8 cellular contexts compared by ENCODE assay signal in the genomic region with DNA sequence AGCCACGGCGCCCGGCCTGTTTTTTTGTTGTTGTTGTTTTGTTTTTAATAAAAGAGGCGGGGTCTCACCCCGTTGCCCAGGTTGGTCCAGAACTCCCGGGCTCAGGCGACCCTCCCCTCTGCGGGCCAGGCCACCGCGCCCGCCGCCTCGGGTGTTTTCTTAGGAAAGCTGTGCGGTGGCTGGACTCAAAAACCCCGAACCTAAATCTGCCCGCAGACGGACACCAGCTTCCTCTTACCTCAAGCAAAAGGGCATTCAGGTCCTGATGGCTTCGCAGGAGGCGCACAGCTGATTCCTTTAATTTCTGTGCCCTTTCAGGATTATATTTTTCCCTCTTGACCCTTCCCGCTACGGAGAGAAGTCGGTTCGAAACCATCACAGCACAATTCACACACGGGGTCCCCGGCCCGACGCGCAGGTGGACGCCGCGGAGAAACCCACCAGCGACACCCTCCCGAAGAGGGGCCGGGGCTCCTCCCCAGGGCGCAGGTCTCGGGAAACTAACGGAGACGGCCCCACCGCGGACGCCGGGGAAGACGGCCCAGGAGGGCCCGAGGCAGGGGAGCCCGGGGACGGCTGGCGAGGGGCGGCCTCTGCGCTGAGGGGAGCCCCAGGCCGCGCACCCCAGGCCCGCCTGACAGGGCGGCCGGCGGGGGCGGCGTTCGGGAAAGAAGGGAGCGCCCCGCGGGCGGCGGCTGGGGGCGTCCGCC. TPM values are rescaled to one million over a fixed set of nuclear protein-coding genes. Genes with fewer than 3 reads are reported as not detected.
DNase-seq lines count a peak whose midpoint lies in the region; ATAC-seq and TF ChIP-seq lines count a peak whose summit lies in the region.

No MANE protein-coding gene starts in this region.

- no peaks in the 10 kb centered on the region for H3K36me3 ChIP-seq in left ventricle myocardium inferior

- H3K4me1 ChIP-seq in left ventricle myocardium inferior: peaks cover 25% of the 10 kb centered on the region

- H3K27ac ChIP-seq in left ventricle myocardium inferior (replicated peaks): no peak overlapping the region

- TF ChIP-seq CTCF in WI38 (IDR thresholded peaks at IDR 0.05; ENCODE audit: low read depth, low read length) (no peak), left ventricle myocardium inferior (IDR thresholded peaks at IDR 0.05; ENCODE audit: borderline replicate concordance) (no peak)

- peaks cover 22% of the 10 kb centered on the region for H3K4me1 Mint-ChIP-seq in stimulated activated effector memory CD8-positive, alpha-beta T cell treated with anti-CD3 and anti-CD28 coated beads, Interleukin-12 subunit alpha, Interleukin-12 subunit beta, amount 100 ng/mL, for 72 hours

- H3K9me3 Mint-ChIP-seq in stimulated activated effector memory CD8-positive, alpha-beta T cell treated with anti-CD3 and anti-CD28 coated beads, Interleukin-12 subunit alpha, Interleukin-12 subunit beta, amount 100 ng/mL, for 72 hours: no peaks in the 10 kb centered on the region

- intact Hi-C loops in left ventricle myocardium inferior (cut with micrococcal nuclease): no loop called here

- H3K9me3 ChIP-seq in left ventricle myocardium inferior (replicated peaks): no peaks in the 10 kb centered on the region

- peaks cover 9% of the 10 kb centered on the region for H3K27me3 ChIP-seq in left ventricle myocardium inferior (ENCODE audit: low read depth)

- peak; percentile 23 for ATAC-seq in HG03378 (IDR thresholded peaks at IDR 0.05; ENCODE audit: unreplicated experiment)
- ATAC-seq in stimulated activated effector memory CD8-positive, alpha-beta T cell treated with anti-CD3 and anti-CD28 coated beads, Interleukin-12 subunit alpha, Interleukin-12 subunit beta, amount 100 ng/mL, for 72 hours: peak; percentile 49

- peak overlapping the region; percentile 77 for H3K4me3 Mint-ChIP-seq in stimulated activated effector memory CD8-positive, alpha-beta T cell treated with anti-CD3 and anti-CD28 coated beads, Interleukin-12 subunit alpha, Interleukin-12 subunit beta, amount 100 ng/mL, for 72 hours

- peaks cover 40% of the 10 kb centered on the region for H3K36me3 Mint-ChIP-seq in stimulated activated effector memory CD8-positive, alpha-beta T cell treated with anti-CD3 and anti-CD28 coated beads, Interleukin-12 subunit alpha, Interleukin-12 subunit beta, amount 100 ng/mL, for 72 hours

- H3K4me3 ChIP-seq in WI38 (ENCODE audit: low read depth, low read length) (peak overlapping the region; percentile 76), left ventricle myocardium inferior (peak overlapping the region; percentile 77)

- peak; percentile 49 for DNase-seq in CD1c-positive myeloid dendritic cell (ENCODE audit: extremely low spot score)
- peak; percentile 41 for DNase-seq in GM19238 (ENCODE audit: insufficient read length, low spot score)
- DNase-seq in left ventricle myocardium inferior: no peak
- DNase-seq in stimulated activated effector memory CD8-positive, alpha-beta T cell treated with anti-CD3 and anti-CD28 coated beads, Interleukin-12 subunit alpha, Interleukin-12 subunit beta, amount 100 ng/mL, for 72 hours (ENCODE audit: low spot score in 2 of 2): peak in 1 of 2 donors; percentile 57
- no peak for DNase-seq in NCI-H1436 treated with DMSO at 0.1 percent for 48 hours (lab: John Stamatoyannopoulos, UW)
- DNase-seq in stimulated activated naive CD4-positive, alpha-beta T cell treated with Interleukin-2 at 50 U/mL for 16 hours (lab: John Stamatoyannopoulos, UW): no peak

- H3K27ac Mint-ChIP-seq in stimulated activated effector memory CD8-positive, alpha-beta T cell treated with anti-CD3 and anti-CD28 coated beads, Interleukin-12 subunit alpha, Interleukin-12 subunit beta, amount 100 ng/mL, for 72 hours: no peak overlapping the region

RNA-seq across cellular contexts. Expression of a gene that starts 0.7 kb away (rescaled TPM):
- 2.4 TPM for total RNA-seq in left ventricle myocardium inferior

RNA-seq across cellular contexts. Expression of a gene that starts 12.5 kb away (rescaled TPM):
- 1.2 TPM for total RNA-seq in left ventricle myocardium inferior

RNA-seq across cellular contexts. Expression of a gene that starts 57.6 kb away (rescaled TPM):
- 82.6 TPM for total RNA-seq in left ventricle myocardium inferior

Comparison
In these comparisons a context has a peak if more than half of its experiments do, and no peak if none do; other contexts are left out.
1. DNase-seq: peak in CD1c-positive myeloid dendritic cell (single experiment) and GM19238 (single experiment); none in left ventricle myocardium inferior (single experiment), NCI-H1436 treated with DMSO at 0.1 percent for 48 hours (single experiment) and stimulated activated naive CD4-positive, alpha-beta T cell treated with Interleukin-2 at 50 U/mL for 16 hours (single experiment).